ENCODE assay signal across 1 cellular context in the genomic region with DNA sequence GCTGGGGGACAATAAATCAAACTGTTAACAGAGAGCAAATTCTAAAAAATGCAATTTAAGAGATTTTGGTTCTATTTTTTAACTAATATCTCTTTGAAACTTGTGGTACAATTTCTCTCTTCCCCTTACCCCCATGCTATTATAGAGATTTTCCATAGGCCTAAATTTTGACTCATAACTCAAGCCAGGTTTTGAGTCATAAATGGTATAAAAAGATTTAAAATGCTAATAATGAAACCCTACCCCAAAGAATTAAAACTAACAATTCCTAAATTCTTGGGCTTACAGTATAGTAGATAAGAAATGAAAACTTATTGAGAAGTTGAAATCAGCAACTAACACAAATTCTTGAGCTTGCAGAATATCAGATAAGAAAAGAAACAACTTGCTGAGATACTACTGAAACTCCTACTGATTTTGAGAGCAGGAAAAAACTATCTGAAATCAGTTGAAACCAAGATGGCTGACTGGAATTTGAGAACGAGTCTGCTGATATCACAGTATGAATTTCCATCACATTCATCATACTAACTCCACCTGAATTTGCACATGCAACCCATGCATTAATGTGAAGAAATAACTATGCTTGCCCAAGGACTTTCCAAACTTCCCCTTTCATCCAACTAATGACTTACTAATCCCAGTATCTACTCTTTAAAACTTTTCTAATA.
TF ChIP-seq lines count a peak whose summit lies in the region.

No MANE protein-coding gene starts in this region.

TF ChIP-seq in GM12878, 131 proteins besides CTCF, POLR2A, EP300 and RAD21 (continued from another document and continues in another):
- TF ChIP-seq, protein P1, sequence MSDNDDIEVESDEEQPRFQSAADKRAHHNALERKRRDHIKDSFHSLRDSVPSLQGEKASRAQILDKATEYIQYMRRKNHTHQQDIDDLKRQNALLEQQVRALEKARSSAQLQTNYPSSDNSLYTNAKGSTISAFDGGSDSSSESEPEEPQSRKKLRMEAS (IDR thresholded peaks at IDR 0.05; ENCODE audit: low read depth, low read length), result no peak
- TF ChIP-seq, protein P2, sequence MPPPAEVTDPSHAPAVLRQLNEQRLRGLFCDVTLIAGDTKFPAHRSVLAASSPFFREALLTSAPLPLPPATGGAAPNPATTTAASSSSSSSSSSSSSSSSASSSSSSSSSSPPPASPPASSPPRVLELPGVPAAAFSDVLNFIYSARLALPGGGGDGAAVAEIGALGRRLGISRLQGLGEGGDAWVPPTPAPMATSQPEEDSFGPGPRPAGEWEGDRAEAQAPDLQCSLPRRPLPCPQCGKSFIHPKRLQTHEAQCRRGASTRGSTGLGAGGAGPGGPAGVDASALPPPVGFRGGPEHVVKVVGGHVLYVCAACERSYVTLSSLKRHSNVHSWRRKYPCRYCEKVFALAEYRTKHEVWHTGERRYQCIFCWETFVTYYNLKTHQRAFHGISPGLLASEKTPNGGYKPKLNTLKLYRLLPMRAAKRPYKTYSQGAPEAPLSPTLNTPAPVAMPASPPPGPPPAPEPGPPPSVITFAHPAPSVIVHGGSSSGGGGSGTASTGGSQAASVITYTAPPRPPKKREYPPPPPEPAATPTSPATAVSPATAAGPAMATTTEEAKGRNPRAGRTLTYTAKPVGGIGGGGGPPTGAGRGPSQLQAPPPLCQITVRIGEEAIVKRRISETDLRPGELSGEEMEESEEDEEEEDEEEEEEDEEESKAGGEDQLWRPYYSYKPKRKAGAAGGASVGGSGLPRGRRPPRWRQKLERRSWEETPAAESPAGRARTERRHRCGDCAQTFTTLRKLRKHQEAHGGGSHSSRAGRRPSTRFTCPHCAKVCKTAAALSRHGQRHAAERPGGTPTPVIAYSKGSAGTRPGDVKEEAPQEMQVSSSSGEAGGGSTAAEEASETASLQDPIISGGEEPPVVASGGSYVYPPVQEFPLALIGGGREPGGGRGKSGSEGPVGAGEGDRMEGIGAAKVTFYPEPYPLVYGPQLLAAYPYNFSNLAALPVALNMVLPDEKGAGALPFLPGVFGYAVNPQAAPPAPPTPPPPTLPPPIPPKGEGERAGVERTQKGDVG (CRISPR knock-in tag; IDR thresholded peaks at IDR 0.05), result no peak
- TF ChIP-seq SPI1 (IDR thresholded peaks at IDR 0.05; ENCODE audit: borderline replicate concordance, insufficient read depth, low read depth, low read length) (0 out of 2 replicates have a peak, but pooled peaks have one; percentile 28), CEBPB (IDR thresholded peaks at IDR 0.05; ENCODE audit: borderline replicate concordance in 1 of 2, low read depth in 2 of 2, low read length in 2 of 2) (peak in 1 of 2 experiments; percentile 35; a peak in 1 of 4 replicates), PAX8 (IDR thresholded peaks at IDR 0.05) (no peak), ESRRA (IDR thresholded peaks at IDR 0.05; ENCODE audit: low read length) (no peak), KDM1A (IDR thresholded peaks at IDR 0.05; ENCODE audit: borderline replicate concordance) (no peak), SUPT20H (IDR thresholded peaks at IDR 0.05; ENCODE audit: borderline replicate concordance, control insufficient read depth, low read depth, low read length) (no peak), BMI1 (IDR thresholded peaks at IDR 0.05; ENCODE audit: borderline replicate concordance) (no peak), EED (IDR thresholded peaks at IDR 0.05; ENCODE audit: low read depth) (no peak), MTA3 (IDR thresholded peaks at IDR 0.05; ENCODE audit: borderline replicate concordance, low read length) (peak; percentile 72; the same call in 1 of the 2 replicates), HDAC6 (IDR thresholded peaks at IDR 0.05; ENCODE audit: unreplicated experiment) (no peak), WRNIP1 (IDR thresholded peaks at IDR 0.05; ENCODE audit: borderline replicate concordance, low read depth, low read length) (no peak), RUNX3 (IDR thresholded peaks at IDR 0.05; ENCODE audit: low read length) (peak; percentile 90), ZZZ3 (IDR thresholded peaks at IDR 0.05; ENCODE audit: control insufficient read depth, insufficient read length, low read depth) (no peak), STAT1 (conservative IDR thresholded peaks at IDR 0.05) (no peak), ZSCAN29 (IDR thresholded peaks at IDR 0.05) (no peak), KAT2A (conservative IDR thresholded peaks at IDR 0.05; ENCODE audit: control insufficient read depth, low read depth, low read length) (no peak), HDGF (IDR thresholded peaks at IDR 0.05) (no peak), JUNB (IDR thresholded peaks at IDR 0.05) (peak; percentile 100), TCF12 (IDR thresholded peaks at IDR 0.05; ENCODE audit: low read depth, low read length) (no peak), NRF1 (conservative IDR thresholded peaks at IDR 0.05; ENCODE audit: low read depth, low read length) (no peak), SREBF2 (IDR thresholded peaks at IDR 0.05; ENCODE audit: low read length) (no peak), EGR1 (IDR thresholded peaks at IDR 0.05; ENCODE audit: borderline replicate concordance in 1 of 2, low read depth in 2 of 2, low read length in 2 of 2) (no peak), SRF (IDR thresholded peaks at IDR 0.05; ENCODE audit: low read depth in 2 of 2, low read length in 2 of 2) (no peak; a peak in 1 of 4 replicates)
- TF ChIP-seq, protein P3, sequence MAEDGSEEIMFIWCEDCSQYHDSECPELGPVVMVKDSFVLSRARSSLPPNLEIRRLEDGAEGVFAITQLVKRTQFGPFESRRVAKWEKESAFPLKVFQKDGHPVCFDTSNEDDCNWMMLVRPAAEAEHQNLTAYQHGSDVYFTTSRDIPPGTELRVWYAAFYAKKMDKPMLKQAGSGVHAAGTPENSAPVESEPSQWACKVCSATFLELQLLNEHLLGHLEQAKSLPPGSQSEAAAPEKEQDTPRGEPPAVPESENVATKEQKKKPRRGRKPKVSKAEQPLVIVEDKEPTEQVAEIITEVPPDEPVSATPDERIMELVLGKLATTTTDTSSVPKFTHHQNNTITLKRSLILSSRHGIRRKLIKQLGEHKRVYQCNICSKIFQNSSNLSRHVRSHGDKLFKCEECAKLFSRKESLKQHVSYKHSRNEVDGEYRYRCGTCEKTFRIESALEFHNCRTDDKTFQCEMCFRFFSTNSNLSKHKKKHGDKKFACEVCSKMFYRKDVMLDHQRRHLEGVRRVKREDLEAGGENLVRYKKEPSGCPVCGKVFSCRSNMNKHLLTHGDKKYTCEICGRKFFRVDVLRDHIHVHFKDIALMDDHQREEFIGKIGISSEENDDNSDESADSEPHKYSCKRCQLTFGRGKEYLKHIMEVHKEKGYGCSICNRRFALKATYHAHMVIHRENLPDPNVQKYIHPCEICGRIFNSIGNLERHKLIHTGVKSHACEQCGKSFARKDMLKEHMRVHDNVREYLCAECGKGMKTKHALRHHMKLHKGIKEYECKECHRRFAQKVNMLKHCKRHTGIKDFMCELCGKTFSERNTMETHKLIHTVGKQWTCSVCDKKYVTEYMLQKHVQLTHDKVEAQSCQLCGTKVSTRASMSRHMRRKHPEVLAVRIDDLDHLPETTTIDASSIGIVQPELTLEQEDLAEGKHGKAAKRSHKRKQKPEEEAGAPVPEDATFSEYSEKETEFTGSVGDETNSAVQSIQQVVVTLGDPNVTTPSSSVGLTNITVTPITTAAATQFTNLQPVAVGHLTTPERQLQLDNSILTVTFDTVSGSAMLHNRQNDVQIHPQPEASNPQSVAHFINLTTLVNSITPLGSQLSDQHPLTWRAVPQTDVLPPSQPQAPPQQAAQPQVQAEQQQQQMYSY (CRISPR knock-in tag; IDR thresholded peaks at IDR 0.05), result no peak
- TF ChIP-seq, protein P4, sequence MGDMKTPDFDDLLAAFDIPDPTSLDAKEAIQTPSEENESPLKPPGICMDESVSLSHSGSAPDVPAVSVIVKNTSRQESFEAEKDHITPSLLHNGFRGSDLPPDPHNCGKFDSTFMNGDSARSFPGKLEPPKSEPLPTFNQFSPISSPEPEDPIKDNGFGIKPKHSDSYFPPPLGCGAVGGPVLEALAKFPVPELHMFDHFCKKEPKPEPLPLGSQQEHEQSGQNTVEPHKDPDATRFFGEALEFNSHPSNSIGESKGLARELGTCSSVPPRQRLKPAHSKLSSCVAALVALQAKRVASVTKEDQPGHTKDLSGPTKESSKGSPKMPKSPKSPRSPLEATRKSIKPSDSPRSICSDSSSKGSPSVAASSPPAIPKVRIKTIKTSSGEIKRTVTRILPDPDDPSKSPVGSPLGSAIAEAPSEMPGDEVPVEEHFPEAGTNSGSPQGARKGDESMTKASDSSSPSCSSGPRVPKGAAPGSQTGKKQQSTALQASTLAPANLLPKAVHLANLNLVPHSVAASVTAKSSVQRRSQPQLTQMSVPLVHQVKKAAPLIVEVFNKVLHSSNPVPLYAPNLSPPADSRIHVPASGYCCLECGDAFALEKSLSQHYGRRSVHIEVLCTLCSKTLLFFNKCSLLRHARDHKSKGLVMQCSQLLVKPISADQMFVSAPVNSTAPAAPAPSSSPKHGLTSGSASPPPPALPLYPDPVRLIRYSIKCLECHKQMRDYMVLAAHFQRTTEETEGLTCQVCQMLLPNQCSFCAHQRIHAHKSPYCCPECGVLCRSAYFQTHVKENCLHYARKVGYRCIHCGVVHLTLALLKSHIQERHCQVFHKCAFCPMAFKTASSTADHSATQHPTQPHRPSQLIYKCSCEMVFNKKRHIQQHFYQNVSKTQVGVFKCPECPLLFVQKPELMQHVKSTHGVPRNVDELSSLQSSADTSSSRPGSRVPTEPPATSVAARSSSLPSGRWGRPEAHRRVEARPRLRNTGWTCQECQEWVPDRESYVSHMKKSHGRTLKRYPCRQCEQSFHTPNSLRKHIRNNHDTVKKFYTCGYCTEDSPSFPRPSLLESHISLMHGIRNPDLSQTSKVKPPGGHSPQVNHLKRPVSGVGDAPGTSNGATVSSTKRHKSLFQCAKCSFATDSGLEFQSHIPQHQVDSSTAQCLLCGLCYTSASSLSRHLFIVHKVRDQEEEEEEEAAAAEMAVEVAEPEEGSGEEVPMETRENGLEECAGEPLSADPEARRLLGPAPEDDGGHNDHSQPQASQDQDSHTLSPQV (IDR thresholded peaks at IDR 0.05), result no peak
- TF ChIP-seq, protein P5, sequence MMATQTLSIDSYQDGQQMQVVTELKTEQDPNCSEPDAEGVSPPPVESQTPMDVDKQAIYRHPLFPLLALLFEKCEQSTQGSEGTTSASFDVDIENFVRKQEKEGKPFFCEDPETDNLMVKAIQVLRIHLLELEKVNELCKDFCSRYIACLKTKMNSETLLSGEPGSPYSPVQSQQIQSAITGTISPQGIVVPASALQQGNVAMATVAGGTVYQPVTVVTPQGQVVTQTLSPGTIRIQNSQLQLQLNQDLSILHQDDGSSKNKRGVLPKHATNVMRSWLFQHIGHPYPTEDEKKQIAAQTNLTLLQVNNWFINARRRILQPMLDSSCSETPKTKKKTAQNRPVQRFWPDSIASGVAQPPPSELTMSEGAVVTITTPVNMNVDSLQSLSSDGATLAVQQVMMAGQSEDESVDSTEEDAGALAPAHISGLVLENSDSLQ (IDR thresholded peaks at IDR 0.05), result no peak
- TF ChIP-seq, protein P6, sequence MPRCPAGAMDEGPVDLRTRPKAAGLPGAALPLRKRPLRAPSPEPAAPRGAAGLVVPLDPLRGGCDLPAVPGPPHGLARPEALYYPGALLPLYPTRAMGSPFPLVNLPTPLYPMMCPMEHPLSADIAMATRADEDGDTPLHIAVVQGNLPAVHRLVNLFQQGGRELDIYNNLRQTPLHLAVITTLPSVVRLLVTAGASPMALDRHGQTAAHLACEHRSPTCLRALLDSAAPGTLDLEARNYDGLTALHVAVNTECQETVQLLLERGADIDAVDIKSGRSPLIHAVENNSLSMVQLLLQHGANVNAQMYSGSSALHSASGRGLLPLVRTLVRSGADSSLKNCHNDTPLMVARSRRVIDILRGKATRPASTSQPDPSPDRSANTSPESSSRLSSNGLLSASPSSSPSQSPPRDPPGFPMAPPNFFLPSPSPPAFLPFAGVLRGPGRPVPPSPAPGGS (IDR thresholded peaks at IDR 0.05; ENCODE audit: borderline replicate concordance, insufficient read depth, low read depth, low read length, poor library complexity, severe bottlenecking), result peak; percentile 85
- TF ChIP-seq, protein P7, sequence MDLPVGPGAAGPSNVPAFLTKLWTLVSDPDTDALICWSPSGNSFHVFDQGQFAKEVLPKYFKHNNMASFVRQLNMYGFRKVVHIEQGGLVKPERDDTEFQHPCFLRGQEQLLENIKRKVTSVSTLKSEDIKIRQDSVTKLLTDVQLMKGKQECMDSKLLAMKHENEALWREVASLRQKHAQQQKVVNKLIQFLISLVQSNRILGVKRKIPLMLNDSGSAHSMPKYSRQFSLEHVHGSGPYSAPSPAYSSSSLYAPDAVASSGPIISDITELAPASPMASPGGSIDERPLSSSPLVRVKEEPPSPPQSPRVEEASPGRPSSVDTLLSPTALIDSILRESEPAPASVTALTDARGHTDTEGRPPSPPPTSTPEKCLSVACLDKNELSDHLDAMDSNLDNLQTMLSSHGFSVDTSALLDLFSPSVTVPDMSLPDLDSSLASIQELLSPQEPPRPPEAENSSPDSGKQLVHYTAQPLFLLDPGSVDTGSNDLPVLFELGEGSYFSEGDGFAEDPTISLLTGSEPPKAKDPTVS (IDR thresholded peaks at IDR 0.05; ENCODE audit: low read depth, low read length), result no peak
- TF ChIP-seq, protein P8, sequence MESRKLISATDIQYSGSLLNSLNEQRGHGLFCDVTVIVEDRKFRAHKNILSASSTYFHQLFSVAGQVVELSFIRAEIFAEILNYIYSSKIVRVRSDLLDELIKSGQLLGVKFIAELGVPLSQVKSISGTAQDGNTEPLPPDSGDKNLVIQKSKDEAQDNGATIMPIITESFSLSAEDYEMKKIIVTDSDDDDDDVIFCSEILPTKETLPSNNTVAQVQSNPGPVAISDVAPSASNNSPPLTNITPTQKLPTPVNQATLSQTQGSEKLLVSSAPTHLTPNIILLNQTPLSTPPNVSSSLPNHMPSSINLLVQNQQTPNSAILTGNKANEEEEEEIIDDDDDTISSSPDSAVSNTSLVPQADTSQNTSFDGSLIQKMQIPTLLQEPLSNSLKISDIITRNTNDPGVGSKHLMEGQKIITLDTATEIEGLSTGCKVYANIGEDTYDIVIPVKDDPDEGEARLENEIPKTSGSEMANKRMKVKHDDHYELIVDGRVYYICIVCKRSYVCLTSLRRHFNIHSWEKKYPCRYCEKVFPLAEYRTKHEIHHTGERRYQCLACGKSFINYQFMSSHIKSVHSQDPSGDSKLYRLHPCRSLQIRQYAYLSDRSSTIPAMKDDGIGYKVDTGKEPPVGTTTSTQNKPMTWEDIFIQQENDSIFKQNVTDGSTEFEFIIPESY (IDR thresholded peaks at IDR 0.05), result no peak
